ENCODE assay signal across 17 cellular contexts in genomic region chr4:183403486-183403885, GRCh38.
"Had no signal": no experiment of that assay in that cellular context is flagged by ENCODE, and none has a peak within 500 bp of the region (broad histone marks: within the 10 kb centered on the region; RNA-seq: fewer than 3 reads in every experiment).

No MANE protein-coding gene starts in this region.

- H3K27ac Mint-ChIP-seq: activated B cell treated with CpG ODN at 0.5 μM for 24 hours; activated CD4-positive, alpha-beta memory T cell treated with anti-CD3 and anti-CD28 coated beads for 36 hours; activated naive CD8-positive, alpha-beta T cell; activated T-helper 1 cell treated with anti-CD3 and anti-CD28 coated beads, Interleukin-12 subunit alpha, Interleukin-12 subunit beta, Interleukin-2, Interleukin-4 antibody, amounts not matched to agents 30 ng/mL and 10 ng/mL and 1 ng/mL, durations not matched to agents 14 hours and 24 hours and 36 hours had no signal

- H3K9me3 Mint-ChIP-seq: activated B cell treated with CpG ODN at 0.5 μM for 24 hours; activated CD4-positive, alpha-beta memory T cell treated with anti-CD3 and anti-CD28 coated beads for 36 hours; activated T-helper 1 cell treated with anti-CD3 and anti-CD28 coated beads, Interleukin-12 subunit alpha, Interleukin-12 subunit beta, Interleukin-2, Interleukin-4 antibody, amounts not matched to agents 30 ng/mL and 10 ng/mL and 1 ng/mL, durations not matched to agents 14 hours and 24 hours and 36 hours had no signal

- H3K36me3 ChIP-seq: esophagus muscularis mucosa, lower lobe of right lung, tibial artery, uterus had no signal

- H3K4me1 ChIP-seq: lower lobe of right lung, uterus had no signal

- H3K4me3 ChIP-seq: esophagus muscularis mucosa, lower lobe of right lung, tibial artery, uterus had no signal

- ATAC-seq: lower lobe of right lung had no signal

- H3K4me3 Mint-ChIP-seq: activated B cell treated with CpG ODN at 0.5 μM for 24 hours; activated CD4-positive, alpha-beta memory T cell treated with anti-CD3 and anti-CD28 coated beads for 36 hours; activated naive CD8-positive, alpha-beta T cell; activated T-helper 1 cell treated with anti-CD3 and anti-CD28 coated beads, Interleukin-12 subunit alpha, Interleukin-12 subunit beta, Interleukin-2, Interleukin-4 antibody, amounts not matched to agents 30 ng/mL and 10 ng/mL and 1 ng/mL, durations not matched to agents 14 hours and 24 hours and 36 hours had no signal

- H3K36me3 Mint-ChIP-seq: activated CD4-positive, alpha-beta memory T cell treated with anti-CD3 and anti-CD28 coated beads for 36 hours; activated naive CD8-positive, alpha-beta T cell had no signal

- H3K27me3 Mint-ChIP-seq: activated naive CD8-positive, alpha-beta T cell had no signal

- H3K9me3 ChIP-seq: esophagus muscularis mucosa, lower lobe of right lung, tibial artery, uterus had no signal

- H3K27me3 ChIP-seq: esophagus muscularis mucosa, tibial artery, uterus had no signal

- DNase-seq: activated B cell treated with CpG ODN at 0.5 μM for 24 hours; activated CD4-positive, alpha-beta memory T cell treated with anti-CD3 and anti-CD28 coated beads for 36 hours; activated CD4-positive, alpha-beta T cell treated with anti-CD3 and anti-CD28 coated beads for 4 hours; activated gamma-delta T cell treated with Interleukin-2 at 50 U/mL for 16 hours; activated T-cell treated with anti-CD3 and anti-CD28 coated beads for 4 hours; amniotic stem cell; effector memory CD4-positive, alpha-beta T cell; glutamatergic neuron; hippocampal formation; lower lobe of right lung; stimulated activated naive CD4-positive, alpha-beta T cell treated with Interleukin-2 at 50 U/mL for 16 hours; substantia nigra; tibial artery; uterus had no signal

- H3K27ac ChIP-seq: esophagus muscularis mucosa, lower lobe of right lung, tibial artery, uterus had no signal
